9 cellular contexts compared by ENCODE assay signal in genomic region chr1:154407021-154407865, GRCh38. TPM values are rescaled to one million over a fixed set of nuclear protein-coding genes. Genes with fewer than 3 reads are reported as not detected.
DNase-seq lines count a peak whose midpoint lies in the region; FAIRE-seq and TF ChIP-seq lines count a peak whose summit lies in the region.
"Had no signal": no experiment of that assay in that cellular context is flagged by ENCODE, and none has a peak within 500 bp of the region (broad histone marks: within the 10 kb centered on the region; RNA-seq: fewer than 3 reads in every experiment).

No MANE protein-coding gene starts in this region.

- 78% methylated on average over 10 of the region's 10 CpGs; no CpG with 5 or more reads in 1 of the 2 experiments for WGBS in H1 (ENCODE audit: extremely low coverage in 1 of 2, insufficient coverage in 1 of 2, insufficient read length in 1 of 2, insufficient replicate concordance in 2 of 2, low coverage in 1 of 2, low lambda C conversion rate in 2 of 2, missing lambda C conversion rate in 1 of 2), 2 experiments
- WGBS in prostate gland, result 48% methylated on average over 10 of the region's 10 CpGs

- no peaks in the 10 kb centered on the region for H3K36me3 ChIP-seq in H1 (ENCODE audit: control insufficient read depth in 2 of 4, insufficient read depth in 4 of 4, low read length in 3 of 4)
- H3K36me3 ChIP-seq in prostate gland, result no peaks in the 10 kb centered on the region
- H3K36me3 ChIP-seq: pancreas had no signal

- CTCF ChIA-PET in H1 (lab: Charles Lee; ENCODE audit: partially characterized antibody), result interaction anchor here (0.7 to 2.5 kb wide), 5 partner anchors 14 to 654 kb away, joined by 3 to 11 read pairs (median 3); no protein-coding TSS in a partner anchor

- H2AFZ ChIP-seq in H1 (ENCODE audit: low read length), result no peak overlapping the region

- H3K23ac ChIP-seq in H1 (ENCODE audit: insufficient read length), result no peak overlapping the region

- H2AK5ac ChIP-seq in H1 (ENCODE audit: low read depth, low read length), result no peak overlapping the region

- no peak overlapping the region for H4K5ac ChIP-seq in H1 (ENCODE audit: insufficient read length, low read depth, low read length)

- H3K27ac ChIP-seq in H1 (ENCODE audit: low read depth, low read length) (no peak overlapping the region), prostate gland (peak overlapping the region; percentile 97 to 98)

- no peak overlapping the region for H3K4ac ChIP-seq in H1 (replicated peaks; ENCODE audit: insufficient read length, low read depth, low read length)

- no peaks in the 10 kb centered on the region for H3K79me2 ChIP-seq in H1 (ENCODE audit: control insufficient read depth in 1 of 2, insufficient read depth in 2 of 2, low read length in 2 of 2)

- H3K9ac ChIP-seq in H1 (replicated peaks in 1 of 4; ENCODE audit: extremely low read depth in 1 of 4, low read depth in 3 of 4, low read length in 3 of 4), result no peak overlapping the region; a peak in 1 of 7 replicates

- no peak for TF ChIP-seq RAD21 in H1 (IDR thresholded peaks at IDR 0.05 in 1 of 2, conservative IDR thresholded peaks at IDR 0.05 in 1 of 2; ENCODE audit: low read depth in 2 of 2, low read length in 2 of 2)

- DNase-seq in activated naive CD4-positive, alpha-beta T cell treated with Interleukin-2 at 50 U/mL for 16 hours, result peak; percentile 55
- DNase-seq in activated naive CD4-positive, alpha-beta T cell (lab: John Stamatoyannopoulos, UW), result no peak
- peak; percentile 92 for DNase-seq in SKM-1 treated with dmso at 0.1 percent for 144 hours (lab: John Stamatoyannopoulos, UW; ENCODE audit: unreplicated experiment)
- no peak for DNase-seq in H1 (ENCODE audit: low read depth in 1 of 2, low spot score in 2 of 2)
- DNase-seq in prostate gland (ENCODE audit: low spot score), result peak; percentile 77
- DNase-seq in NCI-H526 treated with DMSO at 0.1 percent for 48 hours (lab: John Stamatoyannopoulos, UW), result no peak
- no peak for DNase-seq in NCI-H446 (lab: John Stamatoyannopoulos, UW)
- DNase-seq in RKO (ENCODE audit: low spot score), result no peak

- H2BK120ac ChIP-seq in H1 (replicated peaks; ENCODE audit: low read depth, low read length), result no peak overlapping the region

- H3K4me1 ChIP-seq in H1 (replicated peaks in 1 of 4; ENCODE audit: control insufficient read depth in 3 of 4, insufficient read depth in 4 of 4, low read length in 3 of 4), result peaks cover 0 to 8% (median 6%) of the 10 kb centered on the region in 4 experiments; a peak in 4 of 7 replicates
- no peaks in the 10 kb centered on the region for H3K4me1 ChIP-seq in prostate gland (replicated peaks)

- FAIRE-seq in H1 (lab: Jason Lieb, UNC), result no peak
- FAIRE-seq: pancreas had no signal

- H4K8ac ChIP-seq in H1 (ENCODE audit: extremely low read depth, insufficient read depth, low read length), result no peak overlapping the region; the same call in 1 of the 2 replicates

- H3K56ac ChIP-seq in H1 (replicated peaks; ENCODE audit: insufficient read length, low read depth, low read length), result no peak overlapping the region

- H4K20me1 ChIP-seq in H1 (replicated peaks in 1 of 2; ENCODE audit: control insufficient read depth in 1 of 2, insufficient read depth in 2 of 2, low read length in 2 of 2), result no peaks in the 10 kb centered on the region

- no peak overlapping the region for H2BK20ac ChIP-seq in H1 (ENCODE audit: low read length)

- no peak overlapping the region for H4K91ac ChIP-seq in H1 (replicated peaks; ENCODE audit: insufficient read length, low read length)

- H3K4me3 ChIP-seq in H1 (ENCODE audit: extremely low read depth in 1 of 4, insufficient read depth in 2 of 4, low read depth in 3 of 4, low read length in 4 of 4), result no peak overlapping the region
- H3K4me3 ChIP-seq in prostate gland, result peak overlapping the region in 1 of 2 donors; percentile 84

- no peaks in the 10 kb centered on the region for H3K79me1 ChIP-seq in H1 (ENCODE audit: low read depth, low read length)

- TF ChIP-seq CTCF in H1 (IDR thresholded peaks at IDR 0.05; ENCODE audit: control extremely low read depth in 1 of 3, insufficient read depth in 1 of 3, low read depth in 1 of 3, low read length in 3 of 3) (no peak), prostate gland (IDR thresholded peaks at IDR 0.05) (no peak)

- H2BK12ac ChIP-seq in H1 (ENCODE audit: low read depth, low read length), result no peak overlapping the region

- intact Hi-C loops in prostate gland (cut with DNase I), result loop anchor here (10.0 kb wide), 2 partner anchors 52 to 148 kb away; partner anchors contain the start of gene UBE2Q1

- H3K23me2 ChIP-seq in H1 (ENCODE audit: low read depth, low read length), result peaks cover 13% of the 10 kb centered on the region

- POLR2A ChIA-PET in H1 (lab: Charles Lee; ENCODE audit: partially characterized antibody), result interaction anchor here (0.9 kb wide), 1 partner anchor 30 kb away, joined by 4 read pairs; no protein-coding TSS in a partner anchor

- H2BK15ac ChIP-seq in H1 (ENCODE audit: low read length), result no peak overlapping the region; the same call in 1 of the 2 replicates

- TF ChIP-seq POLR2A in H1 (IDR thresholded peaks at IDR 0.05; ENCODE audit: control extremely low read depth in 1 of 2, low read depth in 2 of 2, low read length in 2 of 2) (no peak), prostate gland (IDR thresholded peaks at IDR 0.05) (no peak)

- H3K4me2 ChIP-seq in H1 (ENCODE audit: insufficient read depth in 1 of 2, low read depth in 2 of 2, low read length in 2 of 2), result no peak overlapping the region; a peak in 1 of 4 replicates

- no peak for TF ChIP-seq EP300 in H1 (IDR thresholded peaks at IDR 0.05; ENCODE audit: borderline replicate concordance in 1 of 2, low read depth in 2 of 2, low read length in 2 of 2)

- H2BK5ac ChIP-seq in H1 (ENCODE audit: low read depth, low read length), result no peak overlapping the region

- H3K9me3 ChIP-seq in H1 (ENCODE audit: insufficient read depth in 2 of 2, low read depth in 1 of 2, low read length in 1 of 2) (no peaks in the 10 kb centered on the region), prostate gland (no peaks in the 10 kb centered on the region)
- H3K9me3 ChIP-seq: pancreas had no signal

- H3K14ac ChIP-seq in H1 (ENCODE audit: insufficient read length), result no peak overlapping the region

- H3K27me3 ChIP-seq in H1 (replicated peaks in 1 of 4; ENCODE audit: control insufficient read depth in 3 of 4, extremely low read depth in 1 of 4, insufficient read depth in 3 of 4, low read length in 3 of 4) (peaks cover 9 to 36% (median 26%) of the 10 kb centered on the region in 4 experiments), prostate gland (replicated peaks; ENCODE audit: insufficient read depth) (no peaks in the 10 kb centered on the region)
- H3K27me3 ChIP-seq: pancreas had no signal

- H3K18ac ChIP-seq in H1 (ENCODE audit: extremely low read depth, low read length), result no peak overlapping the region

TF ChIP-seq in H1, 55 proteins besides CTCF, POLR2A, EP300 and RAD21:
- TF ChIP-seq MAFK (IDR thresholded peaks at IDR 0.05; ENCODE audit: low read depth, low read length) (no peak), EGR1 (IDR thresholded peaks at IDR 0.05; ENCODE audit: borderline replicate concordance, low read depth, low read length) (peak; percentile 39; the same call in 1 of the 2 replicates)

RNA-seq across cellular contexts. Expression of gene IL6R, which starts 2.1 kb away (rescaled TPM):
- total RNA-seq in H1 (2021; fragmentation: NEBNext Ultra II Directional; extraction: Animal tissue kit (Norgen Biotek cat#: 25700)), result 2.6 and 3.0 TPM in 2 replicates
- 2.3 and 3.3 TPM in 2 replicates for polyA plus RNA-seq in H1 (2011; rRNA removed)
- 2.9 TPM for polyA plus RNA-seq in H1 (2011; cell fraction: cytosol; rRNA removed)
- polyA plus RNA-seq in H1 (2011; cell fraction: nucleus; rRNA removed), result 4.2 TPM
- 0.92 to 2.0 TPM (median 1.8 TPM) in 4 replicates for polyA plus RNA-seq in H1 (2012, experiment 1 of 2)
- 0.37 TPM for polyA plus RNA-seq in H1 (2012, experiment 2 of 2)
- polyA plus RNA-seq in H1 (2013, experiment 1 of 2), result 4.6 TPM
- 5.9 TPM for polyA plus RNA-seq in H1 (2013, experiment 2 of 2)
- polyA minus RNA-seq in H1 (2011; rRNA and poly(A)+ RNA removed), result 3.5 and 3.8 TPM in 2 replicates
- polyA minus RNA-seq in H1 (2011; cell fraction: cytosol; rRNA and poly(A)+ RNA removed), result 1.3 TPM
- 4.1 TPM for polyA minus RNA-seq in H1 (2011; cell fraction: nucleus; rRNA and poly(A)+ RNA removed)
- 10 to 100 TPM; 70.1 to 80.7 TPM for total RNA-seq in prostate gland

Comparison
In these comparisons a context has a peak if more than half of its experiments do, and no peak if none do; other contexts are left out.
1. DNase-seq: peak in activated naive CD4-positive, alpha-beta T cell treated with Interleukin-2 at 50 U/mL for 16 hours (single experiment), SKM-1 treated with dmso at 0.1 percent for 144 hours (single experiment) and prostate gland (single experiment); none in activated naive CD4-positive, alpha-beta T cell (0 of 4), H1 (0 of 2), NCI-H526 treated with DMSO at 0.1 percent for 48 hours (single experiment), NCI-H446 (0 of 2) and RKO (single experiment).
2. RNA of gene IL6R, which starts 2.1 kb away (total RNA-seq): 70.1 to 80.7 TPM in prostate gland; 2.6 to 3.0 TPM in H1; every median in the first group is over 10 times any median in the second.